18 cellular contexts compared by ENCODE assay signal in the genomic region with DNA sequence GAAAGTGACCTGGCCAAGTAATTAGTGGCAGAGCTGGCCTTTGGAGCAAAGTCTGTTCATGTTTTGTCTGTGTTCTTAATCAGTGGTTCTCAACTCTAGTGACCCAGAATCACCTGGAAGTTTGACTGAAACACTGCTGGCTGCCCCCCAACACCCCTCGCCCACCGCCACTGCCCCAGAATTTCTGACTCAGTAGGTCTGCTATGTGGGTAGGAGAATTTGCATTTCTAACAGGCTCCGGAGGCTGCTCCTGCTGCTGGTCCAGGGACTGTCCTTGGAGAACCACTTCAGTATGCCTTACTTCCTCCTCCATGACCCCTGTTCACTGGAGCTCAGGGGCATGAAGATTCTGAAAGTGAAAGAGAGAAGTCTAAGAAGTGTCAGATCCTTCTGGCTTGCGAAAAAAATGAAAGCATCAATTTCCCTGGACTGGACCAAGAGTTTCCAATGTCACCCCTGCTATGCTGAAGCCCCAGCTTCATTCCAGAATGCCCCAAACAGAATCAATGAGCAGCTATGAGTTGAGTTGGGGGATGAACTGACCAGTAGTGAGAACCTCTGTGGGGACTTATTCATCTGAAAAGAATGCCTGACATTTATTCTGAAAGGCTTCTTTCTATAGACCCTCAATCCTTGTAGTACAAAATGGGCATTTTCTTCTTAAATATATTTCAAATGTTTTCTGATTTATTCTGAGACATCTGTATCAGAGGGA. TPM values are rescaled to one million over a fixed set of nuclear protein-coding genes. Genes with fewer than 3 reads are reported as not detected.
DNase-seq lines count a peak whose midpoint lies in the region; ATAC-seq, FAIRE-seq and TF ChIP-seq lines count a peak whose summit lies in the region.
"Had no signal": no experiment of that assay in that cellular context is flagged by ENCODE, and none has a peak within 500 bp of the region (broad histone marks: within the 10 kb centered on the region; RNA-seq: fewer than 3 reads in every experiment).

No MANE protein-coding gene starts in this region.

- intact Hi-C loops in IMR-90 (cut with micrococcal nuclease): no loop called here
- intact Hi-C loops in left cardiac atrium (cut with DNase I): no loop called here
- intact Hi-C loops in sciatic nerve (cut with DNase I): no loop called here

- no CpG with 5 or more reads among the region's 4 CpGs for WGBS in IMR-90 (ENCODE audit: extremely low coverage in 2 of 2, insufficient read length in 1 of 2), 2 experiments

- peaks cover 12% of the 10 kb centered on the region for H3K9me1 ChIP-seq in IMR-90 (ENCODE audit: insufficient read depth, low read length)

- peak overlapping the region; percentile 94 for H2BK20ac ChIP-seq in IMR-90 (ENCODE audit: low read depth, low read length)

- no peak overlapping the region for H2AK9ac ChIP-seq in IMR-90 (replicated peaks; ENCODE audit: low read depth, low read length, poor library complexity)

- peak overlapping the region; percentile 41; the same call in 1 of the 2 replicates for H4K5ac ChIP-seq in IMR-90 (ENCODE audit: low read depth, low read length)

- H4K91ac ChIP-seq in IMR-90 (ENCODE audit: insufficient read depth, low read depth, low read length): peak overlapping the region; percentile 35

- H3K79me1 ChIP-seq in IMR-90 (ENCODE audit: low read depth in 1 of 2, low read length in 2 of 2): no peaks in the 10 kb centered on the region

- H3F3A ChIP-seq in OCI-LY1 (ENCODE audit: insufficient read depth, low read length): no peaks in the 10 kb centered on the region

- H4K8ac ChIP-seq in IMR-90 (ENCODE audit: low read depth in 2 of 2, low read length in 2 of 2): peak overlapping the region in 1 of 2 experiments; percentile 79; a peak in 3 of 4 replicates

- in situ Hi-C loops in IMR-90 (cut with MboI; ENCODE audit: low sequenced_read_pairs): no loop called here

- no peaks in the 10 kb centered on the region for H3K79me2 ChIP-seq in OCI-LY1 (ENCODE audit: insufficient read depth, low read length)

- BruUV-seq in IMR-90 (replicated peaks; lab: Mats Ljungman, UMichigan): no TSS peak

- peak overlapping the region; percentile 66; the same call in 1 of the 3 replicates for H2BK15ac ChIP-seq in IMR-90 (ENCODE audit: low read depth, low read length)

- DNase-seq in IMR-90 (peak; percentile 42), left cardiac atrium (no peak), sciatic nerve (ENCODE audit: low spot score) (no peak), H54 (ENCODE audit: insufficient read length, low spot score) (no peak), NK-92 (lab: John Stamatoyannopoulos, UW; ENCODE audit: unreplicated experiment) (no peak), foreskin keratinocyte (no peak), HuH-7.5 (ENCODE audit: low spot score) (no peak)
- DNase-seq: activated CD8-positive, alpha-beta T cell treated with anti-CD3 and anti-CD28 coated beads for 36 hours; Caco-2; glutamatergic neuron; left colon; NCI-H146; NCI-H510A; SJCRH30; spleen; testis had no signal

- H3K14ac ChIP-seq in IMR-90 (replicated peaks; ENCODE audit: low read depth, low read length): peak overlapping the region; percentile 70

- no peaks in the 10 kb centered on the region for H4K20me1 ChIP-seq in IMR-90 (ENCODE audit: insufficient read depth, low read length)
- H4K20me1 ChIP-seq in OCI-LY1 (ENCODE audit: insufficient read depth, low read length): no peaks in the 10 kb centered on the region

- H2BK5ac ChIP-seq in IMR-90 (ENCODE audit: low read depth, low read length, poor library complexity, severe bottlenecking): peak overlapping the region; percentile 4

- no peak overlapping the region for H3K4me3 ChIP-seq in IMR-90 (ENCODE audit: insufficient read depth, low read depth, low read length)
- H3K4me3 ChIP-seq in OCI-LY1 (ENCODE audit: low read depth, low read length, poor library complexity, severe bottlenecking): no peak overlapping the region
- H3K4me3 ChIP-seq: breast epithelium, SJCRH30, spleen, testis had no signal

- H3K27ac ChIP-seq in IMR-90 (ENCODE audit: insufficient read depth, low read length): peak overlapping the region; percentile 10; the same call in 1 of the 2 replicates
- no peak overlapping the region for H3K27ac ChIP-seq in OCI-LY1 (ENCODE audit: low read depth, low read length, poor library complexity, severe bottlenecking)
- no peak overlapping the region for H3K27ac ChIP-seq in foreskin keratinocyte
- H3K27ac ChIP-seq: breast epithelium, SJCRH30, spleen had no signal

- peak overlapping the region; percentile 88 for H2BK120ac ChIP-seq in IMR-90 (ENCODE audit: low read depth, low read length)

- peak overlapping the region; percentile 46 for H2AK5ac ChIP-seq in IMR-90 (ENCODE audit: low read depth, low read length)

- FAIRE-seq in H54 (lab: Jason Lieb, UNC): no peak

- POLR2A ChIA-PET in IMR-90 (lab: Charles Lee; ENCODE audit: unreplicated experiment): no interaction called here

- peak overlapping the region; percentile 55 for H3K4ac ChIP-seq in IMR-90 (ENCODE audit: low read depth, low read length)

- H3K9ac ChIP-seq in IMR-90 (ENCODE audit: low read depth, low read length): no peak overlapping the region
- no peak overlapping the region for H3K9ac ChIP-seq in OCI-LY1 (ENCODE audit: low read length)

- TF ChIP-seq POLR2A in IMR-90 (IDR thresholded peaks at IDR 0.05; ENCODE audit: low read depth, low read length): no peak
- TF ChIP-seq POLR2A in H54 (IDR thresholded peaks at IDR 0.05; ENCODE audit: low read depth, low read length): no peak

- no peak overlapping the region for H3K56ac ChIP-seq in IMR-90 (ENCODE audit: extremely low read depth, insufficient read depth, low read length)

- H3K4me2 ChIP-seq in IMR-90 (ENCODE audit: low read depth, low read length) (peak overlapping the region; percentile 45), OCI-LY1 (ENCODE audit: low read length) (0 out of 2 replicates have a peak overlapping the region, but pooled peaks have one; percentile 27)

- TF ChIP-seq RAD21 in IMR-90 (IDR thresholded peaks at IDR 0.05; ENCODE audit: low read length): no peak

- H2AFZ ChIP-seq in IMR-90 (replicated peaks; ENCODE audit: low read length, poor library complexity): no peak overlapping the region
- H2AFZ ChIP-seq in OCI-LY1 (ENCODE audit: low read length): no peak overlapping the region

- no peaks in the 10 kb centered on the region for H3K36me3 ChIP-seq in IMR-90 (ENCODE audit: control insufficient read depth, insufficient read depth, low read length)
- no peaks in the 10 kb centered on the region; the same call in 1 of the 2 replicates for H3K36me3 ChIP-seq in OCI-LY1 (ENCODE audit: insufficient read depth, low read length)
- H3K36me3 ChIP-seq: breast epithelium, SJCRH30, spleen had no signal

- peak; percentile 56 for ATAC-seq in IMR-90 (ENCODE audit: low read depth)
- peak; percentile 32 to 38 for ATAC-seq in left cardiac atrium
- ATAC-seq in sciatic nerve: peak; percentile 71
- ATAC-seq in foreskin keratinocyte: no peak
- ATAC-seq: activated CD8-positive, alpha-beta T cell treated with anti-CD3 and anti-CD28 coated beads for 36 hours; left colon had no signal

- peak overlapping the region; percentile 64 for H3K23ac ChIP-seq in IMR-90 (ENCODE audit: low read depth, low read length)

- no peaks in the 10 kb centered on the region for H3K9me3 ChIP-seq in IMR-90 (ENCODE audit: control insufficient read depth, insufficient read depth, low read length)
- no peaks in the 10 kb centered on the region for H3K9me3 ChIP-seq in OCI-LY1 (ENCODE audit: low read length)
- H3K9me3 ChIP-seq: breast epithelium, Caco-2, SJCRH30, spleen, testis had no signal

- CTCF ChIA-PET in IMR-90 (lab: Yijun Ruan, JAX): interaction anchor here (1.3 kb wide), 1 partner anchor 23 kb away, joined by 5 read pairs; no protein-coding TSS in a partner anchor

- H3K27me3 ChIP-seq in IMR-90 (ENCODE audit: control insufficient read depth, insufficient read depth, low read length) (no peaks in the 10 kb centered on the region), OCI-LY1 (ENCODE audit: insufficient read depth, low read length) (no peaks in the 10 kb centered on the region), foreskin keratinocyte (peaks cover 22% of the 10 kb centered on the region)
- H3K27me3 ChIP-seq: breast epithelium, SJCRH30, spleen, testis had no signal

- peak overlapping the region; percentile 12 for H3K18ac ChIP-seq in IMR-90 (ENCODE audit: low read depth, low read length)

- peaks cover 26% of the 10 kb centered on the region for H3K4me1 ChIP-seq in IMR-90 (ENCODE audit: control insufficient read depth, insufficient read depth, low read length)
- peaks cover 26% of the 10 kb centered on the region for H3K4me1 ChIP-seq in OCI-LY1 (ENCODE audit: insufficient read depth, low read length, severe bottlenecking)
- no peaks in the 10 kb centered on the region for H3K4me1 ChIP-seq in foreskin keratinocyte
- H3K4me1 ChIP-seq: breast epithelium, Caco-2 had no signal

- TF ChIP-seq CTCF in IMR-90 (conservative IDR thresholded peaks at IDR 0.05; ENCODE audit: low read depth, low read length): no peak
- no peak for TF ChIP-seq CTCF in OCI-LY1 (IDR thresholded peaks at IDR 0.05; ENCODE audit: low read length)
- TF ChIP-seq CTCF in foreskin keratinocyte (conservative IDR thresholded peaks at IDR 0.05): no peak

- dilution Hi-C loops in IMR-90 (cut with HindIII; ENCODE audit: low sequenced_read_pairs, unreplicated experiment): no loop called here

- no peaks in the 10 kb centered on the region for H3K9me2 ChIP-seq in OCI-LY1 (ENCODE audit: low read depth, low read length)

TF ChIP-seq in IMR-90, 13 proteins besides CTCF, POLR2A, EP300 and RAD21 (continues in another document):
- TF ChIP-seq CEBPB (IDR thresholded peaks at IDR 0.05; ENCODE audit: low read depth, low read length): no peak
- TF ChIP-seq MAZ (IDR thresholded peaks at IDR 0.05; ENCODE audit: borderline replicate concordance, low read depth, low read length): no peak
- no peak for TF ChIP-seq BHLHE40 (IDR thresholded peaks at IDR 0.05; ENCODE audit: low read depth, low read length)
- TF ChIP-seq CHD1 (IDR thresholded peaks at IDR 0.05; ENCODE audit: low read depth, low read length): no peak
- no peak for TF ChIP-seq MXI1 (IDR thresholded peaks at IDR 0.05; ENCODE audit: borderline replicate concordance, low read depth, low read length)

RNA-seq across cellular contexts. Expression of gene COL15A1, which starts 20.8 kb away (rescaled TPM):
- 1.9 and 2.2 TPM in 2 replicates for total RNA-seq in IMR-90 (2012; rRNA removed)
- polyA plus RNA-seq in IMR-90 (2012; rRNA removed): 3.1 and 3.7 TPM in 2 replicates
- 1.9 and 4.0 TPM in 2 replicates for polyA plus RNA-seq in IMR-90 (2012; cell fraction: cytosol; rRNA removed)
- polyA plus RNA-seq in IMR-90 (2012; cell fraction: nucleus; rRNA removed; ENCODE audit: low replicate concordance): 4.3 and 4.6 TPM in 2 replicates
- total RNA-seq in left cardiac atrium: 10 to 100 TPM; 73.3 to 75.0 TPM
- total RNA-seq in sciatic nerve: 94.6 TPM
- total RNA-seq in foreskin keratinocyte: not detected in 2 replicates
- 0.01 TPM in 1 of 2 replicates, not detected in the other for polyA plus RNA-seq in foreskin keratinocyte
- total RNA-seq: Caco-2 had no signal

Comparison
In these comparisons a context has a peak if more than half of its experiments do, and no peak if none do; other contexts are left out.
1. RNA of gene COL15A1, which starts 20.8 kb away (total RNA-seq): 94.6 TPM in sciatic nerve (single experiment) and 73.3 to 75.0 TPM in left cardiac atrium; 1.9 to 2.2 TPM in IMR-90 and not detected in foreskin keratinocyte; every median in the first group is over 10 times any median in the second.